In genomic region chr9:22211588-22212360, GRCh38 we compare ENCODE assay signal across 13 cellular contexts.
DNase-seq lines count a peak whose midpoint lies in the region; ATAC-seq and TF ChIP-seq lines count a peak whose summit lies in the region.
"Had no signal": no experiment of that assay in that cellular context is flagged by ENCODE, and none has a peak within 500 bp of the region (broad histone marks: within the 10 kb centered on the region; RNA-seq: fewer than 3 reads in every experiment).

No MANE protein-coding gene starts in this region.

- WGBS in hepatocyte (ENCODE audit: low lambda C conversion rate, missing lambda C conversion rate): 57% methylated on average over 4 of the region's 4 CpGs
- WGBS in urinary bladder: 31% methylated on average over 4 of the region's 4 CpGs
- WGBS in body of pancreas, 2 donors: 45 to 50% methylated on average over 4 of the region's 4 CpGs

- intact Hi-C loops in body of pancreas (cut with DNase I): no loop called here

- no peaks in the 10 kb centered on the region for H3K79me2 ChIP-seq in hepatocyte

- H3K4me2 ChIP-seq in hepatocyte: no peak overlapping the region

- peak; percentile 58 for DNase-seq in DMS53 (lab: John Stamatoyannopoulos, UW)
- DNase-seq in DMS53 treated with DMSO at 0.1 percent for 48 hours (lab: John Stamatoyannopoulos, UW; ENCODE audit: unreplicated experiment): no peak
- peak; percentile 94 for DNase-seq in adipocyte (ENCODE audit: low read depth)
- peak; percentile 46 for DNase-seq in hepatocyte (ENCODE audit: low spot score)
- DNase-seq in NOMO-1 treated with DMSO at 0.1 percent for 48 hours (lab: John Stamatoyannopoulos, UW; ENCODE audit: unreplicated experiment): no peak
- no peak for DNase-seq in body of pancreas
- DNase-seq: 8988T; activated naive CD4-positive, alpha-beta T cell treated with anti-CD3 and anti-CD28 coated beads, Interleukin-2, amount 50 U/mL, for 16 hours; esophagus squamous epithelium; naive B cell had no signal

- H3K9me2 ChIP-seq in hepatocyte (replicated peaks; ENCODE audit: insufficient read depth): no peaks in the 10 kb centered on the region

- peak overlapping the region; percentile 32 for H3K9ac ChIP-seq in adipocyte (ENCODE audit: low read length)

- H3K4me1 ChIP-seq in adipocyte (ENCODE audit: control insufficient read depth, insufficient read depth, low read length) (peaks cover 35% of the 10 kb centered on the region), hepatocyte (ENCODE audit: insufficient read depth) (peaks cover 4% of the 10 kb centered on the region), urinary bladder (ENCODE audit: insufficient read depth) (no peaks in the 10 kb centered on the region), body of pancreas (no peaks in the 10 kb centered on the region)

- H3K36me3 ChIP-seq in adipocyte (ENCODE audit: control insufficient read depth, insufficient read depth, low read length, severe bottlenecking): no peaks in the 10 kb centered on the region
- no peaks in the 10 kb centered on the region for H3K36me3 ChIP-seq in hepatocyte (replicated peaks; ENCODE audit: insufficient read depth, low read depth)
- H3K36me3 ChIP-seq in urinary bladder (ENCODE audit: insufficient read depth): no peaks in the 10 kb centered on the region
- no peaks in the 10 kb centered on the region for H3K36me3 ChIP-seq in body of pancreas (replicated peaks in 1 of 2; ENCODE audit: insufficient read depth in 1 of 2, low read depth in 2 of 2)
- H3K36me3 ChIP-seq: esophagus squamous epithelium had no signal

- TF ChIP-seq CTCF in hepatocyte (IDR thresholded peaks at IDR 0.05; ENCODE audit: poor library complexity): no peak
- TF ChIP-seq CTCF in body of pancreas (IDR thresholded peaks at IDR 0.05): no peak

- H3K27ac ChIP-seq in hepatocyte (peak overlapping the region; percentile 53), urinary bladder (ENCODE audit: low read depth) (peak overlapping the region; percentile 38), body of pancreas (no peak overlapping the region)

- H4K20me1 ChIP-seq in hepatocyte (ENCODE audit: insufficient read depth, poor library complexity, severe bottlenecking): no peaks in the 10 kb centered on the region

- ATAC-seq in GM18511 (IDR thresholded peaks at IDR 0.05; ENCODE audit: unreplicated experiment) (no peak), body of pancreas (no peak)
- ATAC-seq: WTC11 had no signal

- no peaks in the 10 kb centered on the region for H3K27me3 ChIP-seq in adipocyte (replicated peaks; ENCODE audit: control insufficient read depth, insufficient read depth, low read length)
- no peaks in the 10 kb centered on the region for H3K27me3 ChIP-seq in hepatocyte
- no peaks in the 10 kb centered on the region for H3K27me3 ChIP-seq in body of pancreas
- H3K27me3 ChIP-seq: esophagus squamous epithelium had no signal

- no peak for TF ChIP-seq POLR2A in body of pancreas (IDR thresholded peaks at IDR 0.05)

- no peak overlapping the region for H2AFZ ChIP-seq in hepatocyte

- H3K9me3 ChIP-seq in adipocyte (ENCODE audit: control insufficient read depth, low read length): no peaks in the 10 kb centered on the region
- H3K9me3 ChIP-seq in hepatocyte (ENCODE audit: low read depth): no peaks in the 10 kb centered on the region
- no peaks in the 10 kb centered on the region for H3K9me3 ChIP-seq in body of pancreas
- H3K9me3 ChIP-seq: esophagus squamous epithelium had no signal

- H3K4me3 ChIP-seq in adipocyte (ENCODE audit: low read length) (no peak overlapping the region), hepatocyte (no peak overlapping the region), urinary bladder (ENCODE audit: low read depth, low read length) (no peak overlapping the region), body of pancreas (no peak overlapping the region)
- H3K4me3 ChIP-seq: esophagus squamous epithelium had no signal

Comparison
In these comparisons a context has a peak if more than half of its experiments do, and no peak if none do; other contexts are left out.
1. DNase-seq: peak in DMS53 (single experiment), adipocyte (single experiment) and hepatocyte (single experiment); none in DMS53 treated with DMSO at 0.1 percent for 48 hours (single experiment), NOMO-1 treated with DMSO at 0.1 percent for 48 hours (single experiment) and body of pancreas (0 of 4).
2. H3K27ac ChIP-seq: peak in hepatocyte (single experiment) and urinary bladder (single experiment); none in body of pancreas (0 of 4).